In the genomic region with DNA sequence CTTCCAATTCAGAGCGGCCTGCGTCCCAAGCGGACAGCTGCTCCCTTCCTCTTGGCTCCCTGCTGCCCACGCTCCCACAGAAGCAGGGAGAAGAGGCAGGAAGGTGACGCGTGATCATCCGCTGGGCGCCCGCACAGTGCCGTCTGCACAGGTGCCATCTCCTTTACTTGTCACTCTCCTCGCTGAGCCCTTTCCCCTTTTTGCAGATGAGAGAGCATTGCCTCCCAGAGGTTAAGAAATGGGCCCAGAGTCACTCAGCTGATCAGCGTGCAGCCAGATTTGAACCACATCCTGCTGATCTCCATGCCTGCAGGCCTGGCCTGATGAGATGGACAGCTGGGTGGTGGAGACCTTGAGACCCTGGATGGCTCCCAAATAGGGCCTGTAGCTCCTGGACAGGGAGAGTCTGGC, we compare ENCODE assay signal across 8 cellular contexts.
DNase-seq lines count a peak whose midpoint lies in the region; ATAC-seq and TF ChIP-seq lines count a peak whose summit lies in the region.

No MANE protein-coding gene starts in this region.

- H3K4me3 ChIP-seq in GM12865 (ENCODE audit: low read depth, low read length) (peak overlapping the region; percentile 33), colonic mucosa (no peak overlapping the region)

- no peak for TF ChIP-seq CTCF in GM12865 (IDR thresholded peaks at IDR 0.05; ENCODE audit: insufficient read depth, low read depth, low read length, missing control alignments)
- no peak for TF ChIP-seq CTCF in colonic mucosa (IDR thresholded peaks at IDR 0.05)

- H3K36me3 ChIP-seq in colonic mucosa: no peaks in the 10 kb centered on the region

- H3K27ac ChIP-seq in colonic mucosa: peak overlapping the region; percentile 63

- H3K9ac ChIP-seq in colonic mucosa (ENCODE audit: low read depth in 2 of 2, low read length in 2 of 2): peak overlapping the region in 1 of 2 donors; percentile 3

- H3K4me1 ChIP-seq in colonic mucosa: peaks cover 36% of the 10 kb centered on the region

- intact Hi-C loops in colonic mucosa (cut with DNase I) (loop anchor here (5.0 kb wide), 1 partner anchor 37 kb away; no protein-coding TSS in a partner anchor), posterior cingulate gyrus (cut with DNase I) (no loop called here)

- ATAC-seq in HG02973 (IDR thresholded peaks at IDR 0.05; ENCODE audit: unreplicated experiment) (no peak), GM21825 (IDR thresholded peaks at IDR 0.05; ENCODE audit: unreplicated experiment) (no peak)

- DNase-seq in GM12865 (ENCODE audit: low read depth) (peak; percentile 86), NCI-H2171 treated with DMSO at 0.1 percent for 48 hours (lab: John Stamatoyannopoulos, UW) (peak; percentile 53), colonic mucosa (no peak), posterior cingulate gyrus (peak in 7 of 10 donors; percentile 44 to 93 (median 64)), OCI-M2 (lab: John Stamatoyannopoulos, UW; ENCODE audit: unreplicated experiment) (no peak)
- no peak for DNase-seq in effector CD8-positive, alpha-beta T cell (lab: John Stamatoyannopoulos, UW)

- no peaks in the 10 kb centered on the region for H3K27me3 ChIP-seq in colonic mucosa

- H3K9me3 ChIP-seq in colonic mucosa: no peaks in the 10 kb centered on the region

Comparison
In these comparisons a context has a peak if more than half of its experiments do, and no peak if none do; other contexts are left out.
1. DNase-seq: peak in GM12865 (single experiment), NCI-H2171 treated with DMSO at 0.1 percent for 48 hours (single experiment) and posterior cingulate gyrus (7 of 10); none in colonic mucosa (single experiment), OCI-M2 (single experiment) and effector CD8-positive, alpha-beta T cell (single experiment).